2 cellular contexts compared by ENCODE assay signal in the genomic region with DNA sequence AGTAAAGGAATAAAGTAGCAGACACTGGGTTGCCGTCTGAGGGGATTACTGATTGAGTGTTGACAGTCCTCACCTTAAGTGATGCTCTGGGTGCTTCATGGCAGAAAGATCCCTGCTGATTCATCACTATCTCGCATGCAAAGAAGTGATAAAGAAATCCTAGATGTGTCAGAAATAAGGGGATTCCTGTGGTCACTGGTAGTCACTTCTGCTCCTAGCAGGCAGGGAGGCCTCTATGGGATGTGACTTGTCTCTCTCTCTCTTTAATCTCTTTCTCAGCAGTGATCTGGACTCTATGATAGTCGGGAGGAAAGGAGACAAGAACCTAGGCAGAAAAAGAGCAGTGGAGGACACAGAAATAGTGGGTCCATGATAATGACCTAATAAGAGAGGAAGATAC.
TF ChIP-seq lines count a peak whose summit lies in the region.

No MANE protein-coding gene starts in this region.

TF ChIP-seq in A549, 52 proteins besides CTCF, POLR2A, EP300 and RAD21:
- TF ChIP-seq JUN (IDR thresholded peaks at IDR 0.05) (no peak), BHLHE40 (IDR thresholded peaks at IDR 0.05; ENCODE audit: low read depth, low read length) (no peak), MAFK (IDR thresholded peaks at IDR 0.05; ENCODE audit: partially characterized antibody) (peak; percentile 38)
- TF ChIP-seq, protein P1, sequence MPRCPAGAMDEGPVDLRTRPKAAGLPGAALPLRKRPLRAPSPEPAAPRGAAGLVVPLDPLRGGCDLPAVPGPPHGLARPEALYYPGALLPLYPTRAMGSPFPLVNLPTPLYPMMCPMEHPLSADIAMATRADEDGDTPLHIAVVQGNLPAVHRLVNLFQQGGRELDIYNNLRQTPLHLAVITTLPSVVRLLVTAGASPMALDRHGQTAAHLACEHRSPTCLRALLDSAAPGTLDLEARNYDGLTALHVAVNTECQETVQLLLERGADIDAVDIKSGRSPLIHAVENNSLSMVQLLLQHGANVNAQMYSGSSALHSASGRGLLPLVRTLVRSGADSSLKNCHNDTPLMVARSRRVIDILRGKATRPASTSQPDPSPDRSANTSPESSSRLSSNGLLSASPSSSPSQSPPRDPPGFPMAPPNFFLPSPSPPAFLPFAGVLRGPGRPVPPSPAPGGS (IDR thresholded peaks at IDR 0.05) = no peak

TF ChIP-seq in K562, 482 proteins besides CTCF, POLR2A, EP300 and RAD21:
- TF ChIP-seq ZNF316 (IDR thresholded peaks at IDR 0.05) (0 out of 2 replicates have a peak, but pooled peaks have one; percentile 9), ZNF583 (CRISPR knock-in tag; IDR thresholded peaks at IDR 0.05) (no peak)
TF ChIP-seq in K562: peak in this region for 1.
